In genomic region chr12:62270872-62271271, GRCh38 we compare ENCODE assay signal across 15 cellular contexts. TPM values are rescaled to one million over a fixed set of nuclear protein-coding genes. Genes with fewer than 3 reads are reported as not detected.
A peak's percentile ranks its signal among the peaks of the same experiment; 100 is the strongest.
DNase-seq lines count a peak whose midpoint lies in the region; ATAC-seq and TF ChIP-seq lines count a peak whose summit lies in the region.
"Had no signal": no experiment of that assay in that cellular context is flagged by ENCODE, and none has a peak within 500 bp of the region (broad histone marks: within the 10 kb centered on the region; RNA-seq: fewer than 3 reads in every experiment).

No MANE protein-coding gene starts in this region.

- H3K9ac ChIP-seq in DND-41 (ENCODE audit: low read depth, low read length): no peak overlapping the region

- H3K4me3 Mint-ChIP-seq in activated naive CD4-positive, alpha-beta T cell treated with anti-CD3 and anti-CD28 coated beads, Interleukin-2, amount 50 U/mL, for 24 hours: peak overlapping the region; percentile 81
- peak overlapping the region; percentile 5 for H3K4me3 Mint-ChIP-seq in activated naive CD8-positive, alpha-beta T cell treated with anti-CD3 and anti-CD28 coated beads, Interleukin-2, amount 10 ng/mL, durations not matched to agents 7 days and 5 days
- peak overlapping the region; percentile 14 for H3K4me3 Mint-ChIP-seq in natural killer cell

- DNase-seq in activated naive CD4-positive, alpha-beta T cell treated with anti-CD3 and anti-CD28 coated beads, Interleukin-2, amount 50 U/mL, for 72 hours (ENCODE audit: low spot score in 2 of 2): no peak
- no peak for DNase-seq in DND-41
- DNase-seq in activated naive CD8-positive, alpha-beta T cell treated with anti-CD3 and anti-CD28 coated beads, Interleukin-2, amount 10 ng/mL, durations not matched to agents 7 days and 5 days: no peak
- no peak for DNase-seq in natural killer cell
- no peak for DNase-seq in NCI-H128 (lab: John Stamatoyannopoulos, UW; ENCODE audit: unreplicated experiment)
- no peak for DNase-seq in NCI-H2107 treated with DMSO at 0.1 percent for 48 hours (lab: John Stamatoyannopoulos, UW; ENCODE audit: unreplicated experiment)
- DNase-seq in amygdala (lab: John Stamatoyannopoulos, UW): no peak
- DNase-seq: BE2C, EL, NCI-H1105 treated with DMSO at 0.1 percent for 48 hours, NCI-H187 treated with DMSO at 0.1 percent for 48 hours, NCI-H510A treated with DMSO at 0.1 percent for 48 hours, SHP77 had no signal

- H3K27me3 Mint-ChIP-seq in activated naive CD4-positive, alpha-beta T cell treated with anti-CD3 and anti-CD28 coated beads, Interleukin-2, amount 50 U/mL, for 24 hours: no peaks in the 10 kb centered on the region
- no peaks in the 10 kb centered on the region for H3K27me3 Mint-ChIP-seq in activated naive CD8-positive, alpha-beta T cell treated with anti-CD3 and anti-CD28 coated beads, Interleukin-2, amount 10 ng/mL, durations not matched to agents 7 days and 5 days
- no peaks in the 10 kb centered on the region for H3K27me3 Mint-ChIP-seq in natural killer cell (ENCODE audit: low read depth in 2 of 2)

- H3K4me3 ChIP-seq in DND-41 (ENCODE audit: low read depth in 1 of 2, low read length in 2 of 2): no peak overlapping the region

- TF ChIP-seq CTCF in DND-41 (IDR thresholded peaks at IDR 0.05; ENCODE audit: borderline replicate concordance, extremely low read depth, low read length, poor library complexity, severe bottlenecking) (no peak), natural killer cell (IDR thresholded peaks at IDR 0.05) (no peak)

- H3K4me2 ChIP-seq in DND-41 (ENCODE audit: insufficient read depth, low read length): 0 out of 2 replicates have a peak overlapping the region, but pooled peaks have one; percentile 19

- ATAC-seq in activated naive CD4-positive, alpha-beta T cell treated with anti-CD3 and anti-CD28 coated beads, Interleukin-2, amount 50 U/mL, for 72 hours: no peak
- ATAC-seq in DND-41 (ENCODE audit: insufficient read depth, low read depth): no peak
- no peak for ATAC-seq in activated naive CD8-positive, alpha-beta T cell treated with anti-CD3 and anti-CD28 coated beads, Interleukin-2, amount 10 ng/mL, durations not matched to agents 7 days and 5 days (ENCODE audit: low read depth)
- no peak for ATAC-seq in natural killer cell
- ATAC-seq: HepG2 had no signal

- POLR2A ChIA-PET in activated naive CD8-positive, alpha-beta T cell treated with anti-CD3 and anti-CD28 coated beads, Interleukin-2, amount 10 ng/mL, durations not matched to agents 7 days and 5 days (lab: Charles Lee): no interaction called here

- intact Hi-C loops in natural killer cell (cut with micrococcal nuclease): no loop called here

- H3K4me1 Mint-ChIP-seq in activated naive CD4-positive, alpha-beta T cell treated with anti-CD3 and anti-CD28 coated beads, Interleukin-2, amount 50 U/mL, for 24 hours: peaks cover 97% of the 10 kb centered on the region
- H3K4me1 Mint-ChIP-seq in activated naive CD8-positive, alpha-beta T cell treated with anti-CD3 and anti-CD28 coated beads, Interleukin-2, amount 10 ng/mL, durations not matched to agents 7 days and 5 days: peaks cover 73% of the 10 kb centered on the region
- peaks cover 82 to 87% of the 10 kb centered on the region in 2 donors for H3K4me1 Mint-ChIP-seq in natural killer cell

- no peak overlapping the region for H2AFZ ChIP-seq in DND-41 (ENCODE audit: low read depth, low read length)

- peaks cover 38% of the 10 kb centered on the region for H3K4me1 ChIP-seq in DND-41 (ENCODE audit: insufficient read depth, low read length)

- H3K79me2 ChIP-seq in DND-41 (ENCODE audit: insufficient read depth, low read length): peaks cover 100% of the 10 kb centered on the region

- peaks cover 95% of the 10 kb centered on the region for H4K20me1 ChIP-seq in DND-41 (ENCODE audit: insufficient read depth, low read length)

- H3K36me3 ChIP-seq in DND-41 (ENCODE audit: insufficient read depth, low read length): 0 out of 2 replicates have a peak, but pooled peaks cover 2% of the 10 kb centered on the region

- H3K27ac ChIP-seq in DND-41 (ENCODE audit: low read length): no peak overlapping the region

- no peaks in the 10 kb centered on the region for H3K9me3 Mint-ChIP-seq in activated naive CD4-positive, alpha-beta T cell treated with anti-CD3 and anti-CD28 coated beads, Interleukin-2, amount 50 U/mL, for 24 hours
- H3K9me3 Mint-ChIP-seq in activated naive CD4-positive, alpha-beta T cell treated with anti-CD3 and anti-CD28 coated beads, Interleukin-2, amount 50 U/mL, for 72 hours: peaks cover 0 to 5% of the 10 kb centered on the region in 2 donors
- no peaks in the 10 kb centered on the region for H3K9me3 Mint-ChIP-seq in activated naive CD8-positive, alpha-beta T cell treated with anti-CD3 and anti-CD28 coated beads, Interleukin-2, amount 10 ng/mL, durations not matched to agents 7 days and 5 days
- no peaks in the 10 kb centered on the region for H3K9me3 Mint-ChIP-seq in natural killer cell

- H3K27me3 ChIP-seq in DND-41 (ENCODE audit: insufficient read depth, low read length, poor library complexity): no peaks in the 10 kb centered on the region
- H3K27me3 ChIP-seq: BE2C had no signal

- H3K9me3 ChIP-seq in DND-41 (ENCODE audit: insufficient read depth, low read length, severe bottlenecking): no peaks in the 10 kb centered on the region
- H3K9me3 ChIP-seq: BE2C had no signal

- H3K27ac Mint-ChIP-seq in activated naive CD4-positive, alpha-beta T cell treated with anti-CD3 and anti-CD28 coated beads, Interleukin-2, amount 50 U/mL, for 24 hours: peak overlapping the region; percentile 85
- no peak overlapping the region for H3K27ac Mint-ChIP-seq in activated naive CD4-positive, alpha-beta T cell treated with anti-CD3 and anti-CD28 coated beads, Interleukin-2, amount 50 U/mL, for 72 hours
- H3K27ac Mint-ChIP-seq in activated naive CD8-positive, alpha-beta T cell treated with anti-CD3 and anti-CD28 coated beads, Interleukin-2, amount 10 ng/mL, durations not matched to agents 7 days and 5 days: no peak overlapping the region
- peak overlapping the region; percentile 50 to 65 for H3K27ac Mint-ChIP-seq in natural killer cell

- peaks cover 11% of the 10 kb centered on the region for H3K36me3 Mint-ChIP-seq in activated naive CD4-positive, alpha-beta T cell treated with anti-CD3 and anti-CD28 coated beads, Interleukin-2, amount 50 U/mL, for 24 hours
- H3K36me3 Mint-ChIP-seq in activated naive CD4-positive, alpha-beta T cell treated with anti-CD3 and anti-CD28 coated beads, Interleukin-2, amount 50 U/mL, for 72 hours: peaks cover 0 to 6% of the 10 kb centered on the region in 2 donors
- H3K36me3 Mint-ChIP-seq in activated naive CD8-positive, alpha-beta T cell treated with anti-CD3 and anti-CD28 coated beads, Interleukin-2, amount 10 ng/mL, durations not matched to agents 7 days and 5 days: peaks cover 36% of the 10 kb centered on the region
- no peaks in the 10 kb centered on the region for H3K36me3 Mint-ChIP-seq in natural killer cell

RNA-seq across cellular contexts. Expression of gene USP15, which starts 10.7 kb away (rescaled TPM):
- total RNA-seq in activated naive CD4-positive, alpha-beta T cell treated with anti-CD3 and anti-CD28 coated beads, Interleukin-2, amount 50 U/mL, for 72 hours: 100 to 1,000 TPM; 114 to 122 TPM
- 100 to 1,000 TPM; 163 TPM for total RNA-seq in activated naive CD8-positive, alpha-beta T cell treated with anti-CD3 and anti-CD28 coated beads, Interleukin-2, amount 10 ng/mL, durations not matched to agents 7 days and 5 days
- 100 to 1,000 TPM; 188 to 251 (median 197) TPM for total RNA-seq in natural killer cell

Comparison
In these comparisons a context has a peak if more than half of its experiments do, and no peak if none do; other contexts are left out.
1. H3K27ac Mint-ChIP-seq: peak in activated naive CD4-positive, alpha-beta T cell treated with anti-CD3 and anti-CD28 coated beads, Interleukin-2, amount 50 U/mL, for 24 hours (single experiment) and natural killer cell (2 of 2); none in activated naive CD4-positive, alpha-beta T cell treated with anti-CD3 and anti-CD28 coated beads, Interleukin-2, amount 50 U/mL, for 72 hours (0 of 2) and activated naive CD8-positive, alpha-beta T cell treated with anti-CD3 and anti-CD28 coated beads, Interleukin-2, amount 10 ng/mL, durations not matched to agents 7 days and 5 days (single experiment).
2. H3K4me3 Mint-ChIP-seq: peak in every context shown above with its lines; median percentile 81 in activated naive CD4-positive, alpha-beta T cell treated with anti-CD3 and anti-CD28 coated beads, Interleukin-2, amount 50 U/mL, for 24 hours; 14 in natural killer cell; 5 in activated naive CD8-positive, alpha-beta T cell treated with anti-CD3 and anti-CD28 coated beads, Interleukin-2, amount 10 ng/mL, durations not matched to agents 7 days and 5 days.